25 cellular contexts compared by ENCODE assay signal in the genomic region with DNA sequence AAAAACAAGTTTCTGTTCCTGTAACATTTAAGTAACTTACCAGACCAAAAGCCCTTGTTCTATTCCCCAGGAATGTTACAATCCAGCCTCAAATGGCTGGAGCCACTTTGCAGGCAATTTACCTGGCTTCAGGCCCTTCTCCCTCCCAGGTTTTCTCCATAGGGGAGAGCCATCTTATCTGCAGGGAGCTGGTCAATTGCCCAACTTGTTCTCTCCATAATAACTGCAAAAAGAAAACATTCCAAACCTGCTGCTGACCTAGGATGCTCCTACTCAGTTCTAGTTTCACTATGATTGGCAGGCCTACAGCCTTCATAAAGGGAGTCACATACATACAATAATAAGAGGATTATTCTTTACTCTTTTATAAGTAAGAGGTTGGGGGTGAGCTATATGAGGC.
DNase-seq lines count a peak whose midpoint lies in the region; FAIRE-seq and TF ChIP-seq lines count a peak whose summit lies in the region.
"Had no signal": no experiment of that assay in that cellular context is flagged by ENCODE, and none has a peak within 500 bp of the region (broad histone marks: within the 10 kb centered on the region; RNA-seq: fewer than 3 reads in every experiment).

No MANE protein-coding gene starts in this region.

- H3K79me2 ChIP-seq in H1 (ENCODE audit: control insufficient read depth in 1 of 2, insufficient read depth in 2 of 2, low read length in 2 of 2): no peaks in the 10 kb centered on the region

- H3K27me3 ChIP-seq in H1 (replicated peaks in 1 of 4; ENCODE audit: control insufficient read depth in 3 of 4, extremely low read depth in 1 of 4, insufficient read depth in 3 of 4, low read length in 3 of 4) (no peaks in the 10 kb centered on the region), endodermal cell (ENCODE audit: control insufficient read depth, insufficient read depth, low read length, poor library complexity, severe bottlenecking) (no peaks in the 10 kb centered on the region), prostate gland (replicated peaks; ENCODE audit: insufficient read depth) (no peaks in the 10 kb centered on the region)

- no peak overlapping the region for H3K27ac ChIP-seq in H1 (ENCODE audit: low read depth, low read length)
- no peak overlapping the region for H3K27ac ChIP-seq in endodermal cell (ENCODE audit: low read depth, low read length)
- H3K27ac ChIP-seq in prostate gland: no peak overlapping the region
- H3K27ac ChIP-seq: 22Rv1 had no signal

- H2BK120ac ChIP-seq in H1 (replicated peaks; ENCODE audit: low read depth, low read length): no peak overlapping the region

- H3K36me3 Mint-ChIP-seq in osteocyte (ENCODE audit: unreplicated experiment) (peaks cover 2% of the 10 kb centered on the region), endodermal cell (ENCODE audit: low read depth) (no peaks in the 10 kb centered on the region)
- H3K36me3 Mint-ChIP-seq: CD8-positive, alpha-beta memory T cell; IgD-negative memory B cell had no signal

- CTCF ChIA-PET in H1 (lab: Charles Lee; ENCODE audit: partially characterized antibody): interaction anchor here (0.7 to 1.4 kb wide), 2 partner anchors 12 to 20 kb away, joined by 3 to 4 read pairs; no protein-coding TSS in a partner anchor

- H2BK15ac ChIP-seq in H1 (ENCODE audit: low read length): no peak overlapping the region

- no peak overlapping the region for H4K91ac ChIP-seq in H1 (replicated peaks; ENCODE audit: insufficient read length, low read length)

- intact Hi-C loops in prostate gland (cut with DNase I): no loop called here

- TF ChIP-seq CTCF in H1 (IDR thresholded peaks at IDR 0.05; ENCODE audit: control extremely low read depth in 1 of 3, insufficient read depth in 1 of 3, low read depth in 1 of 3, low read length in 3 of 3): no peak
- no peak for TF ChIP-seq CTCF in osteocyte (IDR thresholded peaks at IDR 0.05)
- TF ChIP-seq CTCF in endodermal cell (conservative IDR thresholded peaks at IDR 0.05): no peak
- TF ChIP-seq CTCF in prostate gland (IDR thresholded peaks at IDR 0.05): no peak

- H2BK12ac ChIP-seq in H1 (ENCODE audit: low read depth, low read length): no peak overlapping the region

- no peaks in the 10 kb centered on the region for H4K20me1 ChIP-seq in H1 (replicated peaks in 1 of 2; ENCODE audit: control insufficient read depth in 1 of 2, insufficient read depth in 2 of 2, low read length in 2 of 2)

- H3K4me1 Mint-ChIP-seq in osteocyte (ENCODE audit: unreplicated experiment) (peaks cover 40% of the 10 kb centered on the region), endodermal cell (no peaks in the 10 kb centered on the region)
- H3K4me1 Mint-ChIP-seq: CD8-positive, alpha-beta memory T cell; IgD-negative memory B cell had no signal

- H3K4me3 ChIP-seq in H1 (ENCODE audit: extremely low read depth in 1 of 4, insufficient read depth in 2 of 4, low read depth in 3 of 4, low read length in 4 of 4) (no peak overlapping the region), endodermal cell (ENCODE audit: low read length) (no peak overlapping the region), prostate gland (no peak overlapping the region)
- H3K4me3 ChIP-seq: GM23338 had no signal

- no peak overlapping the region for H4K5ac ChIP-seq in H1 (ENCODE audit: insufficient read length, low read depth, low read length)

- no peak overlapping the region for H2BK20ac ChIP-seq in H1 (ENCODE audit: low read length)

- no peak overlapping the region for H3K4ac ChIP-seq in H1 (replicated peaks; ENCODE audit: insufficient read length, low read depth, low read length)

- no peak overlapping the region for H2BK5ac ChIP-seq in H1 (ENCODE audit: low read depth, low read length)

- H2AK5ac ChIP-seq in H1 (ENCODE audit: low read depth, low read length): no peak overlapping the region

- POLR2A ChIA-PET in H1 (lab: Charles Lee; ENCODE audit: partially characterized antibody): no interaction called here

- no peak for TF ChIP-seq RAD21 in H1 (IDR thresholded peaks at IDR 0.05 in 1 of 2, conservative IDR thresholded peaks at IDR 0.05 in 1 of 2; ENCODE audit: low read depth in 2 of 2, low read length in 2 of 2)

- no peak for TF ChIP-seq EP300 in H1 (IDR thresholded peaks at IDR 0.05; ENCODE audit: borderline replicate concordance in 1 of 2, low read depth in 2 of 2, low read length in 2 of 2)

- H4K8ac ChIP-seq in H1 (ENCODE audit: extremely low read depth, insufficient read depth, low read length): no peak overlapping the region

- no peaks in the 10 kb centered on the region for H3K4me1 ChIP-seq in H1 (replicated peaks in 1 of 4; ENCODE audit: control insufficient read depth in 3 of 4, insufficient read depth in 4 of 4, low read length in 3 of 4)
- H3K4me1 ChIP-seq in endodermal cell (ENCODE audit: control insufficient read depth, insufficient read depth, low read length): no peaks in the 10 kb centered on the region
- no peaks in the 10 kb centered on the region for H3K4me1 ChIP-seq in prostate gland (replicated peaks)

- TF ChIP-seq POLR2A in H1 (IDR thresholded peaks at IDR 0.05; ENCODE audit: control extremely low read depth in 1 of 2, low read depth in 2 of 2, low read length in 2 of 2) (no peak), prostate gland (IDR thresholded peaks at IDR 0.05) (no peak)

- no peaks in the 10 kb centered on the region for H3K23me2 ChIP-seq in H1 (ENCODE audit: low read depth, low read length)

- H3K9ac ChIP-seq in H1 (replicated peaks in 1 of 4; ENCODE audit: extremely low read depth in 1 of 4, low read depth in 3 of 4, low read length in 3 of 4): no peak overlapping the region
- H3K9ac ChIP-seq in endodermal cell (ENCODE audit: extremely low read depth, low read length, poor library complexity, severe bottlenecking): no peak overlapping the region

- H2AFZ ChIP-seq in H1 (ENCODE audit: low read length): peak overlapping the region; percentile 37; the same call in 1 of the 2 replicates
- H2AFZ ChIP-seq: GM23338 had no signal

- no peak overlapping the region for H3K18ac ChIP-seq in H1 (ENCODE audit: extremely low read depth, low read length)

- H3K4me2 ChIP-seq in H1 (ENCODE audit: insufficient read depth in 1 of 2, low read depth in 2 of 2, low read length in 2 of 2): no peak overlapping the region
- H3K4me2 ChIP-seq: GM23338 had no signal

- FAIRE-seq in H1 (lab: Jason Lieb, UNC): no peak
- FAIRE-seq: HTR-8/SVneo had no signal

- DNase-seq in NCI-H146 (lab: John Stamatoyannopoulos, UW) (peak; percentile 51), NCI-H146 treated with DMSO at 0.1 percent for 48 hours (lab: John Stamatoyannopoulos, UW; ENCODE audit: unreplicated experiment) (no peak), NCI-H69 (lab: John Stamatoyannopoulos, UW) (peak; percentile 51), H1 (ENCODE audit: low read depth in 1 of 2, low spot score in 2 of 2) (no peak), osteocyte (ENCODE audit: extremely low spot score, unreplicated experiment) (no peak), endodermal cell (no peak), prostate gland (ENCODE audit: low spot score) (no peak), NCI-H2196 treated with DMSO at 0.1 percent for 48 hours (lab: John Stamatoyannopoulos, UW; ENCODE audit: unreplicated experiment) (no peak)
- DNase-seq: AML-193; C1 segment of cervical spinal cord; CD8-positive, alpha-beta memory T cell; GF-D8; HCEC 1CT; Karpas-422; MV-4-11; NCI-H1105 treated with DMSO at 0.1 percent for 48 hours; NCI-H1694 treated with DMSO at 0.1 percent for 48 hours; NCI-H2081 treated with DMSO at 0.1 percent for 48 hours; NCI-H510A treated with DMSO at 0.1 percent for 48 hours; NCI-H82; OCI-M1 had no signal

- H3K9me3 ChIP-seq in H1 (ENCODE audit: insufficient read depth in 2 of 2, low read depth in 1 of 2, low read length in 1 of 2) (no peaks in the 10 kb centered on the region), endodermal cell (ENCODE audit: control insufficient read depth, low read length) (no peaks in the 10 kb centered on the region), prostate gland (no peaks in the 10 kb centered on the region)

- no peak overlapping the region for H3K14ac ChIP-seq in H1 (ENCODE audit: insufficient read length)

- no peaks in the 10 kb centered on the region for H3K79me1 ChIP-seq in H1 (ENCODE audit: low read depth, low read length)

- H3K36me3 ChIP-seq in H1 (ENCODE audit: control insufficient read depth in 2 of 4, insufficient read depth in 4 of 4, low read length in 3 of 4) (no peaks in the 10 kb centered on the region), endodermal cell (ENCODE audit: control insufficient read depth, insufficient read depth, low read length) (no peaks in the 10 kb centered on the region), prostate gland (no peaks in the 10 kb centered on the region)

- peak overlapping the region; percentile 60 for H3K27ac Mint-ChIP-seq in osteocyte (ENCODE audit: unreplicated experiment)
- no peak overlapping the region for H3K27ac Mint-ChIP-seq in endodermal cell
- H3K27ac Mint-ChIP-seq: CD8-positive, alpha-beta memory T cell; GM23338; IgD-negative memory B cell had no signal

- H3K4me3 Mint-ChIP-seq in osteocyte (ENCODE audit: unreplicated experiment) (no peak overlapping the region), endodermal cell (no peak overlapping the region)
- H3K4me3 Mint-ChIP-seq: CD8-positive, alpha-beta memory T cell; GM23338; IgD-negative memory B cell had no signal

- H3K9me3 Mint-ChIP-seq in osteocyte (ENCODE audit: unreplicated experiment): no peaks in the 10 kb centered on the region
- H3K9me3 Mint-ChIP-seq in endodermal cell: no peaks in the 10 kb centered on the region
- H3K9me3 Mint-ChIP-seq: GM23338 had no signal

- no peak overlapping the region for H3K56ac ChIP-seq in H1 (replicated peaks; ENCODE audit: insufficient read length, low read depth, low read length)

- H3K23ac ChIP-seq in H1 (ENCODE audit: insufficient read length): no peak overlapping the region

- H3K27me3 Mint-ChIP-seq in osteocyte (ENCODE audit: unreplicated experiment): no peaks in the 10 kb centered on the region
- H3K27me3 Mint-ChIP-seq in endodermal cell (ENCODE audit: insufficient read depth): no peaks in the 10 kb centered on the region
- H3K27me3 Mint-ChIP-seq: CD8-positive, alpha-beta memory T cell; IgD-negative memory B cell had no signal

TF ChIP-seq in H1, 55 proteins besides CTCF, POLR2A, EP300 and RAD21 (continues in another document):
- TF ChIP-seq EZH2 (IDR thresholded peaks at IDR 0.05; ENCODE audit: low read depth, low read length, severe bottlenecking) (no peak), NRF1 (IDR thresholded peaks at IDR 0.05; ENCODE audit: low read depth, low read length) (no peak), MAFK (IDR thresholded peaks at IDR 0.05; ENCODE audit: low read depth, low read length) (no peak), CBX5 (IDR thresholded peaks at IDR 0.05; ENCODE audit: low read depth, low read length) (no peak), SIX5 (IDR thresholded peaks at IDR 0.05; ENCODE audit: low read depth, low read length) (no peak), SAP30 (IDR thresholded peaks at IDR 0.05; ENCODE audit: insufficient read depth, insufficient replicate concordance, low read length) (no peak), CTBP2 (IDR thresholded peaks at IDR 0.05; ENCODE audit: borderline replicate concordance, insufficient read depth, insufficient read length, low read length) (no peak), GTF2F1 (IDR thresholded peaks at IDR 0.05; ENCODE audit: borderline replicate concordance, low read depth, low read length) (no peak)

Comparison
In these comparisons a context has a peak if more than half of its experiments do, and no peak if none do; other contexts are left out.
1. DNase-seq: peak in NCI-H146 (single experiment) and NCI-H69 (single experiment); none in NCI-H146 treated with DMSO at 0.1 percent for 48 hours (single experiment), H1 (0 of 2), osteocyte (single experiment), endodermal cell (single experiment), prostate gland (single experiment) and NCI-H2196 treated with DMSO at 0.1 percent for 48 hours (single experiment).